10 cellular contexts compared by ENCODE assay signal in genomic region chr19:33798701-33799111, GRCh38. TPM values are rescaled to one million over a fixed set of nuclear protein-coding genes. Genes with fewer than 3 reads are reported as not detected.
DNase-seq lines count a peak whose midpoint lies in the region; ATAC-seq, FAIRE-seq and TF ChIP-seq lines count a peak whose summit lies in the region.
"Had no signal": no experiment of that assay in that cellular context is flagged by ENCODE, and none has a peak within 500 bp of the region (broad histone marks: within the 10 kb centered on the region; RNA-seq: fewer than 3 reads in every experiment).

No MANE protein-coding gene starts in this region.

- H3K27me3 ChIP-seq in HAP-1 (ENCODE audit: low read depth) (no peaks in the 10 kb centered on the region), breast epithelium (no peaks in the 10 kb centered on the region), spleen (replicated peaks in 1 of 7) (peaks cover 0 to 58% (median 31%) of the 10 kb centered on the region in 7 donors), adrenal gland (peaks cover 26% of the 10 kb centered on the region)

- peaks cover 28% of the 10 kb centered on the region for H3K36me3 ChIP-seq in HAP-1 (replicated peaks)
- H3K36me3 ChIP-seq in breast epithelium: no peaks in the 10 kb centered on the region
- H3K36me3 ChIP-seq in spleen: peaks cover 0 to 34% (median 0%) of the 10 kb centered on the region in 6 donors
- no peaks in the 10 kb centered on the region for H3K36me3 ChIP-seq in adrenal gland (replicated peaks in 1 of 2)

- H3K9me3 ChIP-seq in HAP-1 (no peaks in the 10 kb centered on the region), breast epithelium (no peaks in the 10 kb centered on the region), spleen (no peaks in the 10 kb centered on the region), adrenal gland (replicated peaks in 1 of 3) (no peaks in the 10 kb centered on the region)

- ATAC-seq in HG02840 (IDR thresholded peaks at IDR 0.05; ENCODE audit: low FRiP score, unreplicated experiment): no peak

- 52 to 79% (median 76%) methylated on average over 10 of the region's 10 CpGs for WGBS in spleen, 5 donors
- 45 to 72% (median 52%) methylated on average over 10 of the region's 10 CpGs for WGBS in adrenal gland, 4 donors

- intact Hi-C loops in breast epithelium (cut with DNase I; ENCODE audit: low total_unique reads) (no loop called here), spleen (cut with DNase I; ENCODE audit: low total_unique reads) (no loop called here), adrenal gland (cut with DNase I) (no loop called here)

- FAIRE-seq in RCC 7860 (lab: Jason Lieb, UNC): no peak
- FAIRE-seq: frontal cortex had no signal

- no peak for TF ChIP-seq POLR2A in breast epithelium (IDR thresholded peaks at IDR 0.05)
- no peak for TF ChIP-seq POLR2A in spleen (IDR thresholded peaks at IDR 0.05)
- TF ChIP-seq POLR2A in adrenal gland (IDR thresholded peaks at IDR 0.05): no peak

- peak overlapping the region; percentile 69 to 99 for H3K27ac ChIP-seq in breast epithelium
- peak overlapping the region in 7 of 8 donors; percentile 84 to 94 (median 93) for H3K27ac ChIP-seq in spleen
- H3K27ac ChIP-seq in adrenal gland: peak overlapping the region in 2 of 5 donors; percentile 90

- no peak for TF ChIP-seq CTCF in breast epithelium (IDR thresholded peaks at IDR 0.05)
- no peak for TF ChIP-seq CTCF in spleen (IDR thresholded peaks at IDR 0.05 in 8 of 11, conservative IDR thresholded peaks at IDR 0.05 in 3 of 11)
- TF ChIP-seq CTCF in adrenal gland (IDR thresholded peaks at IDR 0.05): no peak

- DNase-seq in HAP-1 (ENCODE audit: low spot score in 2 of 2) (peak; percentile 19 to 49), breast epithelium (ENCODE audit: low spot score in 2 of 2) (no peak), islet precursor cell (peak; percentile 77), spleen (no peak), adrenal gland (no peak), MV-4-11 (lab: John Stamatoyannopoulos, UW) (no peak), RCC 7860 (ENCODE audit: low spot score) (no peak)
- DNase-seq: NCI-H2107 had no signal

- peaks cover 17% of the 10 kb centered on the region for H3K4me1 ChIP-seq in HAP-1
- peaks cover 6 to 7% of the 10 kb centered on the region in 2 donors for H3K4me1 ChIP-seq in breast epithelium
- H3K4me1 ChIP-seq in spleen: peaks cover 7 to 85% (median 45%) of the 10 kb centered on the region in 6 donors
- H3K4me1 ChIP-seq in adrenal gland (replicated peaks in 1 of 2): no peaks in the 10 kb centered on the region

- in situ Hi-C loops in HAP-1 (cut with MboI; ENCODE audit: low sequenced_read_pairs): no loop called here

- H3K4me3 ChIP-seq in HAP-1 (peak overlapping the region; percentile 82), breast epithelium (peak overlapping the region; percentile 61 to 99 (median 86)), spleen (peak overlapping the region; percentile 59 to 90 (median 74)), adrenal gland (peak overlapping the region in 1 of 4 donors; percentile 57)

RNA-seq across cellular contexts. Expression of gene KCTD15, which starts 2.0 kb away (rescaled TPM):
- total RNA-seq in breast epithelium: 10 to 100 TPM; 14.6 to 52.4 (median 36.1) TPM
- total RNA-seq in spleen: 10 to 100 TPM in 6 of 7 donors, 1 to 10 TPM in 1; 9.7 to 31.8 (median 23.9) TPM
- polyA plus RNA-seq in spleen: 10 to 100 TPM in 1 of 3 donors, 1 to 10 TPM in 2; 7.6 to 18.8 (median 8.5) TPM
- total RNA-seq in adrenal gland: 10 to 100 TPM in 5 of 8 donors, 1 to 10 TPM in 3; 3.9 to 21.7 (median 11.2) TPM
- 10 to 100 TPM in 2 of 3 donors, 1 to 10 TPM in 1; 3.4 to 16.6 (median 16.4) TPM for polyA plus RNA-seq in adrenal gland

Comparison
In these comparisons a context has a peak if more than half of its experiments do, and no peak if none do; other contexts are left out.
1. DNase-seq: peak in HAP-1 (2 of 2) and islet precursor cell (single experiment); none in breast epithelium (0 of 2), spleen (single experiment), adrenal gland (0 of 7), MV-4-11 (single experiment) and RCC 7860 (single experiment).